8 cellular contexts compared by ENCODE assay signal in the genomic region with DNA sequence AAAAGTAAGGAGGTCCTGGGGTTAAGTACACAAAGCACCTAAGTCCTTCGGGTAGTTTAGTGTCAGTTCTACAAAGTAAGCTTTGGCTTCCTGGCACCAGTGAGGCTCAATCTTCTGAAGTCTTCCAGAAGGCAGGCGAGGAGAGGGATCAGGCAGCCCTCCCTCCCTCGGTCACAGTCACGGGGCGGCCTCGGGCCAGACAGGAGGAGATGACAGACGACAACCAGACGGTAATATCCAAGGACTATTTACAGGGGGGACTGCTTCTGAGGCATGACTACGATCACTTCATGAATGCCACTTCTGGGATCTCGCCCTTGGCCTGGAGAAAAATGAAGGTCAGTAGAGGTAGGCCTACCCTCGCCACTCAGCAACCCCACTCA. TPM values are rescaled to one million over a fixed set of nuclear protein-coding genes. Genes with fewer than 3 reads are reported as not detected.
DNase-seq lines count a peak whose midpoint lies in the region; ATAC-seq, FAIRE-seq and TF ChIP-seq lines count a peak whose summit lies in the region.

No MANE protein-coding gene starts in this region.

- H3K27me3 ChIP-seq in left ventricle myocardium inferior (ENCODE audit: low read depth), result no peaks in the 10 kb centered on the region
- no peaks in the 10 kb centered on the region for H3K27me3 ChIP-seq in small intestine (ENCODE audit: control insufficient read depth in 2 of 2, insufficient read depth in 2 of 2, low read length in 2 of 2)

- H3K4me3 ChIP-seq in left ventricle myocardium inferior, result peak overlapping the region; percentile 93
- no peak overlapping the region for H3K4me3 ChIP-seq in small intestine (ENCODE audit: low read depth in 1 of 2, low read length in 2 of 2)

- H3K4me1 ChIP-seq in left ventricle myocardium inferior (peaks cover 64% of the 10 kb centered on the region), small intestine (ENCODE audit: control insufficient read depth in 2 of 2, insufficient read depth in 1 of 2, low read depth in 1 of 2, low read length in 1 of 2) (peaks cover 2 to 5% of the 10 kb centered on the region in 2 donors)

- H3K27ac Mint-ChIP-seq in activated CD4-positive, alpha-beta memory T cell treated with anti-CD3 and anti-CD28 coated beads for 36 hours, result peak overlapping the region; percentile 87

- H3K27ac ChIP-seq in left ventricle myocardium inferior (replicated peaks) (peak overlapping the region; percentile 95), small intestine (ENCODE audit: low read depth in 1 of 2, low read length in 1 of 2) (peak overlapping the region; percentile 43 to 92)

- intact Hi-C loops in activated CD4-positive, alpha-beta memory T cell treated with anti-CD3 and anti-CD28 coated beads for 36 hours (cut with micrococcal nuclease), result loop anchor here (1.0 kb wide), 3 partner anchors 12 to 47 kb away; a partner anchor contains a TSS
- intact Hi-C loops in left ventricle myocardium inferior (cut with micrococcal nuclease), result no loop called here

- DNase-seq in DMS53 (lab: John Stamatoyannopoulos, UW) (peak; percentile 68), DMS53 treated with DMSO at 0.1 percent for 48 hours (lab: John Stamatoyannopoulos, UW; ENCODE audit: unreplicated experiment) (no peak), left ventricle myocardium inferior (peak; percentile 45), small intestine (no peak), NCI-H1092 treated with DMSO at 0.1 percent for 48 hours (lab: John Stamatoyannopoulos, UW) (no peak), GOT3 (lab: John Stamatoyannopoulos, UW) (no peak)
- no peak for DNase-seq in activated CD4-positive, alpha-beta memory T cell treated with anti-CD3 and anti-CD28 coated beads for 36 hours

- peaks cover 52% of the 10 kb centered on the region for H3K36me3 Mint-ChIP-seq in activated CD4-positive, alpha-beta memory T cell treated with anti-CD3 and anti-CD28 coated beads for 36 hours

- CTCF ChIA-PET in activated CD4-positive, alpha-beta memory T cell treated with anti-CD3 and anti-CD28 coated beads for 36 hours (lab: Charles Lee), result interaction anchor here (0.9 kb wide), 1 partner anchor 46 kb away, joined by 3 read pairs; no protein-coding TSS in a partner anchor

- no peak for FAIRE-seq in small intestine (lab: Jason Lieb, UNC)

- H3K27me3 Mint-ChIP-seq in activated CD4-positive, alpha-beta memory T cell treated with anti-CD3 and anti-CD28 coated beads for 36 hours, result no peaks in the 10 kb centered on the region

- 28% methylated on average over 11 of the region's 11 CpGs for WGBS in small intestine, 3 donors

- no peaks in the 10 kb centered on the region for H3K9me3 Mint-ChIP-seq in activated CD4-positive, alpha-beta memory T cell treated with anti-CD3 and anti-CD28 coated beads for 36 hours

- no peaks in the 10 kb centered on the region for H3K9me3 ChIP-seq in left ventricle myocardium inferior (replicated peaks)
- H3K9me3 ChIP-seq in small intestine (ENCODE audit: control insufficient read depth, low read depth), result no peaks in the 10 kb centered on the region

- TF ChIP-seq CTCF in left ventricle myocardium inferior (IDR thresholded peaks at IDR 0.05; ENCODE audit: borderline replicate concordance), result peak; percentile 3

- ATAC-seq in HG03039 (IDR thresholded peaks at IDR 0.05; ENCODE audit: unreplicated experiment), result no peak

- peaks cover 37% of the 10 kb centered on the region for H3K4me1 Mint-ChIP-seq in activated CD4-positive, alpha-beta memory T cell treated with anti-CD3 and anti-CD28 coated beads for 36 hours (ENCODE audit: low read depth)

- POLR2A ChIA-PET in activated CD4-positive, alpha-beta memory T cell treated with anti-CD3 and anti-CD28 coated beads for 36 hours (lab: Charles Lee), result interaction anchor here (1.0 to 7.7 kb wide), 5 partner anchors 12 to 63 kb away, joined by 3 to 96 read pairs (median 4); a partner anchor contains a TSS

- H3K4me3 Mint-ChIP-seq in activated CD4-positive, alpha-beta memory T cell treated with anti-CD3 and anti-CD28 coated beads for 36 hours, result peak overlapping the region; percentile 87

- peaks cover 71% of the 10 kb centered on the region for H3K36me3 ChIP-seq in left ventricle myocardium inferior
- H3K36me3 ChIP-seq in small intestine (ENCODE audit: control insufficient read depth in 2 of 2, insufficient read depth in 2 of 2, low read length in 2 of 2), result peaks cover 20 to 31% of the 10 kb centered on the region in 2 donors

RNA-seq across cellular contexts. Expression of a gene that starts 0.4 kb away (rescaled TPM):
- total RNA-seq in activated CD4-positive, alpha-beta memory T cell treated with anti-CD3 and anti-CD28 coated beads for 36 hours, result 10 to 100 TPM in 1 of 2 experiments, 1 to 10 TPM in 1; 9.2 to 10.2 TPM
- total RNA-seq in left ventricle myocardium inferior, result 24.1 TPM
- polyA plus RNA-seq in small intestine, result 10 to 100 TPM; 15.7 to 31.6 (median 16.1) TPM

RNA-seq across cellular contexts. Expression of a gene that starts 5.0 kb away (rescaled TPM):
- total RNA-seq in activated CD4-positive, alpha-beta memory T cell treated with anti-CD3 and anti-CD28 coated beads for 36 hours, result 10 to 100 TPM; 25.0 to 25.5 TPM
- 20.5 TPM for total RNA-seq in left ventricle myocardium inferior
- polyA plus RNA-seq in small intestine, result 10 to 100 TPM; 46.7 to 70.8 (median 47.6) TPM

RNA-seq across cellular contexts. Expression of a gene that starts 13.1 kb away (rescaled TPM):
- total RNA-seq in activated CD4-positive, alpha-beta memory T cell treated with anti-CD3 and anti-CD28 coated beads for 36 hours, result 10 to 100 TPM; 70.8 to 83.6 TPM
- 43.2 TPM for total RNA-seq in left ventricle myocardium inferior
- polyA plus RNA-seq in small intestine, result 100 to 1,000 TPM in 2 of 3 donors, 10 to 100 TPM in 1; 48.2 to 188 (median 131) TPM

RNA-seq across cellular contexts. Expression of a gene that starts 21.0 kb away (rescaled TPM):
- 10 to 100 TPM; 11.9 to 12.0 TPM for total RNA-seq in activated CD4-positive, alpha-beta memory T cell treated with anti-CD3 and anti-CD28 coated beads for 36 hours
- 8.0 TPM for total RNA-seq in left ventricle myocardium inferior
- 10 to 100 TPM; 13.5 to 17.3 (median 16.1) TPM for polyA plus RNA-seq in small intestine

RNA-seq across cellular contexts. Expression of a gene that starts 30.8 kb away (rescaled TPM):
- 100 to 1,000 TPM; 116 to 124 TPM for total RNA-seq in activated CD4-positive, alpha-beta memory T cell treated with anti-CD3 and anti-CD28 coated beads for 36 hours
- total RNA-seq in left ventricle myocardium inferior, result 43.4 TPM
- polyA plus RNA-seq in small intestine, result 100 to 1,000 TPM in 1 of 3 donors, 10 to 100 TPM in 2; 67.5 to 130 (median 88.4) TPM

Comparison
In these comparisons a context has a peak if more than half of its experiments do, and no peak if none do; other contexts are left out.
1. DNase-seq: peak in DMS53 (single experiment) and left ventricle myocardium inferior (single experiment); none in DMS53 treated with DMSO at 0.1 percent for 48 hours (single experiment), activated CD4-positive, alpha-beta memory T cell treated with anti-CD3 and anti-CD28 coated beads for 36 hours (single experiment), small intestine (single experiment), NCI-H1092 treated with DMSO at 0.1 percent for 48 hours (single experiment) and GOT3 (single experiment).